Comparison of ENCODE assay signal across 20 cellular contexts in genomic region chr2:54965425-54965824, GRCh38.
DNase-seq lines count a peak whose midpoint lies in the region; FAIRE-seq and TF ChIP-seq lines count a peak whose summit lies in the region.
"Had no signal": no experiment of that assay in that cellular context is flagged by ENCODE, and none has a peak within 500 bp of the region (broad histone marks: within the 10 kb centered on the region; RNA-seq: fewer than 3 reads in every experiment).

No MANE protein-coding gene starts in this region.

- H3K27me3 ChIP-seq in mammary epithelial cell (ENCODE audit: insufficient read depth, low read length) (no peaks in the 10 kb centered on the region), esophagus muscularis mucosa (no peaks in the 10 kb centered on the region), suprapubic skin (no peaks in the 10 kb centered on the region)
- H3K27me3 ChIP-seq: BLaER1 treated with 17β-estradiol and CSF1 and Interleukin-3, amounts not matched to agents 10 nM and 100 nM; SJSA1; testis had no signal

- H3K4me3 Mint-ChIP-seq in MCF 10A (ENCODE audit: unreplicated experiment): no peak overlapping the region
- H3K4me3 Mint-ChIP-seq in T-helper 2 cell treated with Interferon-gamma antibody and Interleukin-4, amounts not matched to agents 5 μg/mL and 100 μg/mL, for 36 hours: peak overlapping the region; percentile 69
- H3K4me3 Mint-ChIP-seq: activated B cell treated with CpG ODN at 0.5 μM for 24 hours; stimulated activated memory B cell treated with anti-CD40 and anti-IgM and Interleukin-4, amounts not matched to agents 10 μg/mL and 1 μg/mL and 100 μg/mL, for 72 hours had no signal

- H4K20me1 ChIP-seq in mammary epithelial cell (ENCODE audit: insufficient read depth, low read length): no peaks in the 10 kb centered on the region

- TF ChIP-seq POLR2A in esophagus muscularis mucosa (IDR thresholded peaks at IDR 0.05; ENCODE audit: low read depth): no peak
- no peak for TF ChIP-seq POLR2A in suprapubic skin (IDR thresholded peaks at IDR 0.05)

- H3K9ac ChIP-seq in mammary epithelial cell (ENCODE audit: insufficient read depth, low read length): no peak overlapping the region
- H3K9ac ChIP-seq: BLaER1 treated with 17β-estradiol and CSF1 and Interleukin-3, amounts not matched to agents 10 nM and 100 nM had no signal

- H3K36me3 ChIP-seq in mammary epithelial cell (ENCODE audit: insufficient read depth, low read length) (peaks cover 5% of the 10 kb centered on the region), esophagus muscularis mucosa (peaks cover 0 to 22% (median 5%) of the 10 kb centered on the region in 4 donors), suprapubic skin (peaks cover 13% of the 10 kb centered on the region)

- WGBS in mammary epithelial cell (ENCODE audit: low coverage, missing lambda C conversion rate): 94% methylated on average over 6 of the region's 6 CpGs
- 98% methylated on average over 6 of the region's 6 CpGs for WGBS in esophagus muscularis mucosa
- 91% methylated on average over 6 of the region's 6 CpGs for WGBS in suprapubic skin

- in situ Hi-C loops in mammary epithelial cell (cut with MboI; ENCODE audit: low sequenced_read_pairs in 2 of 2): no loop called here

- peaks cover 45% of the 10 kb centered on the region for H3K4me1 Mint-ChIP-seq in MCF 10A (ENCODE audit: insufficient read depth, unreplicated experiment)
- H3K4me1 Mint-ChIP-seq in T-helper 2 cell treated with Interferon-gamma antibody and Interleukin-4, amounts not matched to agents 5 μg/mL and 100 μg/mL, for 36 hours (ENCODE audit: low read depth): peaks cover 42% of the 10 kb centered on the region

- POLR2A ChIA-PET in MCF 10A (lab: Yijun Ruan, JAX): interaction anchor here (0.7 to 2.4 kb wide), 12 partner anchors 9 to 218 kb away, joined by 3 to 23 read pairs (median 7); partner anchors contain the start of gene RTN4

- peaks cover 20% of the 10 kb centered on the region for H3K79me2 ChIP-seq in mammary epithelial cell (ENCODE audit: insufficient read depth, low read length)

- TF ChIP-seq CTCF in MCF 10A (IDR thresholded peaks at IDR 0.05; ENCODE audit: unreplicated experiment): no peak
- TF ChIP-seq CTCF in mammary epithelial cell (conservative IDR thresholded peaks at IDR 0.05 in 1 of 2, IDR thresholded peaks at IDR 0.05 in 1 of 2; ENCODE audit: extremely low read depth in 1 of 2, insufficient read depth in 1 of 2, low read depth in 1 of 2, low read length in 2 of 2): no peak
- no peak for TF ChIP-seq CTCF in esophagus muscularis mucosa (IDR thresholded peaks at IDR 0.05)
- TF ChIP-seq CTCF in suprapubic skin (IDR thresholded peaks at IDR 0.05): no peak
- no peak for TF ChIP-seq CTCF in D721Med (IDR thresholded peaks at IDR 0.05; ENCODE audit: insufficient read depth, missing control alignments)

- TF ChIP-seq EP300 in esophagus muscularis mucosa (IDR thresholded peaks at IDR 0.05): no peak
- no peak for TF ChIP-seq EP300 in suprapubic skin (IDR thresholded peaks at IDR 0.05)

- CTCF ChIA-PET in MCF 10A (lab: Yijun Ruan, JAX): interaction anchor here (1.1 to 1.3 kb wide), 4 partner anchors 10 to 208 kb away, joined by 3 to 8 read pairs (median 4); no protein-coding TSS in a partner anchor
- CTCF ChIA-PET in mammary epithelial cell (lab: Charles Lee; ENCODE audit: low non-redundant PET): no interaction called here

- peak overlapping the region; percentile 68 for H3K27ac Mint-ChIP-seq in MCF 10A (ENCODE audit: low read depth, unreplicated experiment)
- H3K27ac Mint-ChIP-seq in T-helper 2 cell treated with Interferon-gamma antibody and Interleukin-4, amounts not matched to agents 5 μg/mL and 100 μg/mL, for 36 hours: peak overlapping the region; percentile 83
- H3K27ac Mint-ChIP-seq: activated B cell treated with CpG ODN at 0.5 μM for 24 hours had no signal

- H3K4me1 ChIP-seq in mammary epithelial cell (ENCODE audit: insufficient read depth, low read length) (peaks cover 26% of the 10 kb centered on the region), esophagus muscularis mucosa (peaks cover 5 to 15% (median 13%) of the 10 kb centered on the region in 4 donors), suprapubic skin (peaks cover 34% of the 10 kb centered on the region)
- H3K4me1 ChIP-seq: SJSA1, testis had no signal

- H3K9me3 ChIP-seq in mammary epithelial cell (replicated peaks; ENCODE audit: insufficient read depth, low read length): no peaks in the 10 kb centered on the region
- no peaks in the 10 kb centered on the region for H3K9me3 ChIP-seq in esophagus muscularis mucosa
- H3K9me3 ChIP-seq in suprapubic skin: no peaks in the 10 kb centered on the region
- H3K9me3 ChIP-seq: BLaER1 treated with 17β-estradiol and CSF1 and Interleukin-3, amounts not matched to agents 10 nM and 100 nM; SJSA1; testis had no signal

- intact Hi-C loops in MCF 10A (cut with micrococcal nuclease) (no loop called here), mammary epithelial cell (cut with micrococcal nuclease) (no loop called here), esophagus muscularis mucosa (cut with DNase I) (no loop called here)

- no peaks in the 10 kb centered on the region for H3K27me3 Mint-ChIP-seq in MCF 10A (ENCODE audit: insufficient read depth, unreplicated experiment)
- H3K27me3 Mint-ChIP-seq in T-helper 2 cell treated with Interferon-gamma antibody and Interleukin-4, amounts not matched to agents 5 μg/mL and 100 μg/mL, for 36 hours (ENCODE audit: low read depth): no peaks in the 10 kb centered on the region
- H3K27me3 Mint-ChIP-seq: activated B cell treated with CpG ODN at 0.5 μM for 24 hours; stimulated activated memory B cell treated with anti-CD40 and anti-IgM and Interleukin-4, amounts not matched to agents 10 μg/mL and 1 μg/mL and 100 μg/mL, for 72 hours had no signal

- no peak overlapping the region for H2AFZ ChIP-seq in mammary epithelial cell (ENCODE audit: low read depth, low read length)

- H3K4me2 ChIP-seq in mammary epithelial cell (ENCODE audit: insufficient read depth, low read depth, low read length): no peak overlapping the region
- H3K4me2 ChIP-seq: BLaER1 treated with 17β-estradiol and CSF1 and Interleukin-3, amounts not matched to agents 10 nM and 100 nM had no signal

- DNase-seq in MCF 10A (ENCODE audit: unreplicated experiment): no peak
- no peak for DNase-seq in mammary epithelial cell
- DNase-seq in T-helper 2 cell treated with Interferon-gamma antibody and Interleukin-4, amounts not matched to agents 5 μg/mL and 100 μg/mL, for 36 hours (ENCODE audit: low spot score): no peak
- DNase-seq in esophagus muscularis mucosa (ENCODE audit: extremely low spot score): peak; percentile 55
- DNase-seq in suprapubic skin (ENCODE audit: low spot score in 2 of 2): no peak
- DNase-seq in NK-92 treated with Interleukin-12 subunit alpha and Interleukin-12 subunit beta, amount 100 ng/mL, for 24 hours (lab: John Stamatoyannopoulos, UW): no peak
- DNase-seq in activated gamma-delta T cell (lab: John Stamatoyannopoulos, UW): no peak
- no peak for DNase-seq in D721Med (ENCODE audit: insufficient read length, low spot score)
- DNase-seq: ACHN, activated B cell treated with CpG ODN at 0.5 μM for 24 hours, DMS 273 treated with DMSO at 0.1 percent for 48 hours, hypothalamus, NCI-H1694 treated with DMSO at 0.1 percent for 48 hours, testis had no signal

- H3K36me3 Mint-ChIP-seq in MCF 10A (ENCODE audit: insufficient read depth, unreplicated experiment): peaks cover 57% of the 10 kb centered on the region
- H3K36me3 Mint-ChIP-seq in T-helper 2 cell treated with Interferon-gamma antibody and Interleukin-4, amounts not matched to agents 5 μg/mL and 100 μg/mL, for 36 hours (ENCODE audit: low read depth): peaks cover 37% of the 10 kb centered on the region

- dilution Hi-C loops in mammary epithelial cell (cut with HindIII; ENCODE audit: low sequenced_read_pairs): no loop called here

- no peak for FAIRE-seq in D721Med (lab: Jason Lieb, UNC)
- FAIRE-seq: GM12891, H54 had no signal

- BruUV-seq in MCF 10A (replicated peaks; lab: Mats Ljungman, UMichigan) (no TSS peak), mammary epithelial cell (replicated peaks; lab: Mats Ljungman, UMichigan) (no TSS peak)

- no peaks in the 10 kb centered on the region for H3K9me3 Mint-ChIP-seq in MCF 10A (ENCODE audit: unreplicated experiment)
- H3K9me3 Mint-ChIP-seq in T-helper 2 cell treated with Interferon-gamma antibody and Interleukin-4, amounts not matched to agents 5 μg/mL and 100 μg/mL, for 36 hours: peaks cover 12% of the 10 kb centered on the region
- H3K9me3 Mint-ChIP-seq: activated B cell treated with CpG ODN at 0.5 μM for 24 hours had no signal

- H3K4me3 ChIP-seq in mammary epithelial cell (replicated peaks in 1 of 3; ENCODE audit: insufficient read depth in 1 of 3, low read depth in 2 of 3, low read length in 3 of 3) (no peak overlapping the region), esophagus muscularis mucosa (no peak overlapping the region), suprapubic skin (no peak overlapping the region)
- H3K4me3 ChIP-seq: BLaER1 treated with 17β-estradiol and CSF1 and Interleukin-3, amounts not matched to agents 10 nM and 100 nM; coronary artery; SJSA1; testis had no signal

- H3K27ac ChIP-seq in mammary epithelial cell (ENCODE audit: insufficient read depth, low read depth, low read length) (no peak overlapping the region), esophagus muscularis mucosa (replicated peaks in 1 of 4) (no peak overlapping the region), suprapubic skin (peak overlapping the region; percentile 39)
- H3K27ac ChIP-seq: BLaER1 treated with 17β-estradiol and CSF1 and Interleukin-3, amounts not matched to agents 10 nM and 100 nM; coronary artery; SJSA1; testis had no signal
